ENCODE assay signal across 7 cellular contexts in genomic region chrX:41921492-41922124, GRCh38. TPM values are rescaled to one million over a fixed set of nuclear protein-coding genes. Genes with fewer than 3 reads are reported as not detected.
DNase-seq lines count a peak whose midpoint lies in the region; ATAC-seq, FAIRE-seq and TF ChIP-seq lines count a peak whose summit lies in the region.

No MANE protein-coding gene starts in this region.

- WGBS in aorta, 2 donors: 0 to 17% methylated on average over 4 of the region's 4 CpGs

- peaks cover 2 to 3% of the 10 kb centered on the region in 2 donors for H3K4me1 ChIP-seq in aorta (ENCODE audit: control insufficient read depth in 1 of 2, insufficient read depth in 2 of 2, low read length in 2 of 2)

- H3K27me3 ChIP-seq in MG63: no peaks in the 10 kb centered on the region
- no peaks in the 10 kb centered on the region for H3K27me3 ChIP-seq in aorta (ENCODE audit: control insufficient read depth in 1 of 2, insufficient read depth in 2 of 2, low read length in 1 of 2)

- peak; percentile 92 for FAIRE-seq in GM12892 (lab: Jason Lieb, UNC)

- intact Hi-C loops in aorta (cut with DNase I): loop anchor here in 1 of 2 donors (10.0 kb wide), 1 partner anchor 173 kb away; no protein-coding TSS in a partner anchor

- H3K27ac ChIP-seq in aorta (ENCODE audit: low read depth in 1 of 2, low read length in 2 of 2): no peak overlapping the region

- H3K36me3 ChIP-seq in MG63 (no peaks in the 10 kb centered on the region), aorta (ENCODE audit: control insufficient read depth in 1 of 2, insufficient read depth in 2 of 2, low read length in 1 of 2) (no peaks in the 10 kb centered on the region)

- no peak for TF ChIP-seq POLR2A in GM12892 (IDR thresholded peaks at IDR 0.05; ENCODE audit: low read depth, low read length)

- DNase-seq in GM12892 (ENCODE audit: insufficient read length) (no peak), MG63 (no peak), astrocyte of the hippocampus (ENCODE audit: low read depth, low spot score) (peak; percentile 16), medulla oblongata (ENCODE audit: extremely low spot score) (peak; percentile 11), aorta (no peak), NCI-H2029 treated with DMSO at 0.1 percent for 48 hours (lab: John Stamatoyannopoulos, UW) (no peak)

- ATAC-seq in aorta (ENCODE audit: low FRiP score) (no peak), HG03135 (IDR thresholded peaks at IDR 0.05; ENCODE audit: unreplicated experiment) (no peak)

- H3K4me3 ChIP-seq in MG63: peak overlapping the region; percentile 62
- H3K4me3 ChIP-seq in aorta (ENCODE audit: low read length in 2 of 2): peak overlapping the region; percentile 41 to 50

- H3K9me3 ChIP-seq in MG63: no peaks in the 10 kb centered on the region
- no peaks in the 10 kb centered on the region for H3K9me3 ChIP-seq in aorta (ENCODE audit: control insufficient read depth, low read length)

RNA-seq across cellular contexts. Expression of gene CASK, which starts 1.7 kb away (rescaled TPM):
- 7.0 TPM for polyA plus RNA-seq in GM12892 (2012; ENCODE audit: missing spikeins)
- 10.9 and 21.8 TPM in 2 replicates for total RNA-seq in MG63 (2014; rRNA removed; shearing (Covaris generic); ENCODE audit: low replicate concordance)
- total RNA-seq in aorta: 10 to 100 TPM; 41.1 to 51.1 TPM
- polyA plus RNA-seq in aorta: 10 to 100 TPM; 10.6 to 10.9 TPM

Comparison
In these comparisons a context has a peak if more than half of its experiments do, and no peak if none do; other contexts are left out.
1. DNase-seq: peak in astrocyte of the hippocampus (single experiment) and medulla oblongata (single experiment); none in GM12892 (single experiment), MG63 (single experiment), aorta (0 of 2) and NCI-H2029 treated with DMSO at 0.1 percent for 48 hours (single experiment).